Comparison of ENCODE assay signal across 7 cellular contexts in the genomic region with DNA sequence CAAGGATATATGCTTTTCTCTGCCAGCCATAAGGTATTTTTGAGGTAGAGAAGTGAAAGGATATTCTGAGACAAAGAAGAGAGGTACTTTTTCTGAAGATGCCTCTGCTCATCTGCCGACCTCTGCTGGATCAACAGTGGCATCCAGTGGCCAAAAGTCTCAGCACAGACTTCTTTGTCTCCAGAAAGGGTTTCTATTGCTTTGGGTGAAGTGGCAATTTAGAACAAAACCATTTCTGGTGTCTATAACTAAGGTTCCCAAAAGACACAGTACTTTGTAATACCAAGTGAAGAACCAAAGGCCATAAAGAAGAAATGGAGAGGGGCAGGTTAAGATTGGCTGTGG.
A peak's percentile ranks its signal among the peaks of the same experiment; 100 is the strongest.
DNase-seq lines count a peak whose midpoint lies in the region; ATAC-seq and TF ChIP-seq lines count a peak whose summit lies in the region.

No MANE protein-coding gene starts in this region.

- H2AFZ ChIP-seq in Karpas-422 (ENCODE audit: low read length), result no peak overlapping the region

- peaks cover 14% of the 10 kb centered on the region for H3K4me1 ChIP-seq in Karpas-422 (ENCODE audit: low read length)
- peaks cover 23% of the 10 kb centered on the region for H3K4me1 ChIP-seq in iPS-20b (ENCODE audit: insufficient read depth, low read length)
- no peaks in the 10 kb centered on the region for H3K4me1 ChIP-seq in prostate gland (replicated peaks)

- no peak for ATAC-seq in GM21723 (IDR thresholded peaks at IDR 0.05; ENCODE audit: unreplicated experiment)

- TF ChIP-seq POLR2A in prostate gland (IDR thresholded peaks at IDR 0.05), result no peak

- H3K79me2 ChIP-seq in Karpas-422 (ENCODE audit: low read length), result no peaks in the 10 kb centered on the region; the same call in 1 of the 2 replicates

- H3K27ac ChIP-seq in Karpas-422 (ENCODE audit: low read length) (peak overlapping the region; percentile 8; the same call in 1 of the 2 replicates), iPS-20b (ENCODE audit: low read length) (peak overlapping the region; percentile 32), prostate gland (no peak overlapping the region)

- H4K20me1 ChIP-seq in Karpas-422 (ENCODE audit: insufficient read depth, low read depth, low read length), result no peaks in the 10 kb centered on the region

- no peak overlapping the region for H3K4me2 ChIP-seq in Karpas-422 (ENCODE audit: low read depth, low read length, poor library complexity, severe bottlenecking)

- DNase-seq in EL (peak; percentile 43), Karpas-422 (peak; percentile 73), NCI-H446 treated with DMSO at 0.1 percent for 48 hours (lab: John Stamatoyannopoulos, UW) (no peak), prostate gland (ENCODE audit: low spot score) (no peak)
- peak; percentile 4 to 5 for DNase-seq in activated CD4-positive, alpha-beta T cell treated with anti-CD3 and anti-CD28 coated beads, Interleukin-2, amount 50 U/mL, for 48 hours

- H3K4me3 ChIP-seq in Karpas-422 (ENCODE audit: low read length), result no peak overlapping the region
- H3K4me3 ChIP-seq in iPS-20b (ENCODE audit: low read length), result no peak overlapping the region
- H3K4me3 ChIP-seq in prostate gland, result no peak overlapping the region

- peak in 2 of 4 experiments; percentile 24 to 49 for TF ChIP-seq CTCF in prostate gland (IDR thresholded peaks at IDR 0.05)

- H3K9me2 ChIP-seq in Karpas-422 (replicated peaks; ENCODE audit: insufficient read depth, low read length), result no peaks in the 10 kb centered on the region

- no peaks in the 10 kb centered on the region for H3K27me3 ChIP-seq in Karpas-422 (ENCODE audit: low read length)
- no peaks in the 10 kb centered on the region for H3K27me3 ChIP-seq in iPS-20b (ENCODE audit: insufficient read depth, low read length)
- no peaks in the 10 kb centered on the region for H3K27me3 ChIP-seq in prostate gland (replicated peaks; ENCODE audit: insufficient read depth)

- intact Hi-C loops in prostate gland (cut with DNase I), result loop anchor here (10.0 kb wide), 1 partner anchor 596 kb away; no protein-coding TSS in a partner anchor

- WGBS in prostate gland, result 5% methylated on average over 1 of the region's 1 CpG

- peaks cover 28% of the 10 kb centered on the region for H3K36me3 ChIP-seq in Karpas-422 (ENCODE audit: insufficient read depth, low read length)
- peaks cover 71% of the 10 kb centered on the region for H3K36me3 ChIP-seq in iPS-20b (ENCODE audit: insufficient read depth, low read depth, low read length)
- no peaks in the 10 kb centered on the region for H3K36me3 ChIP-seq in prostate gland

- H3K9me3 ChIP-seq in Karpas-422 (ENCODE audit: low read length) (no peaks in the 10 kb centered on the region), iPS-20b (ENCODE audit: insufficient read depth, low read depth, low read length) (no peaks in the 10 kb centered on the region), prostate gland (no peaks in the 10 kb centered on the region)

- H3K9ac ChIP-seq in Karpas-422 (ENCODE audit: low read length) (no peak overlapping the region), iPS-20b (ENCODE audit: low read depth, low read length) (peak overlapping the region; percentile 52)

Comparison
In these comparisons a context has a peak if more than half of its experiments do, and no peak if none do; other contexts are left out.
1. DNase-seq: peak in EL (single experiment), Karpas-422 (single experiment) and activated CD4-positive, alpha-beta T cell treated with anti-CD3 and anti-CD28 coated beads, Interleukin-2, amount 50 U/mL, for 48 hours (2 of 2); none in NCI-H446 treated with DMSO at 0.1 percent for 48 hours (single experiment) and prostate gland (single experiment).
2. H3K27ac ChIP-seq: peak in Karpas-422 (single experiment) and iPS-20b (single experiment); none in prostate gland (0 of 2).